In the genomic region with DNA sequence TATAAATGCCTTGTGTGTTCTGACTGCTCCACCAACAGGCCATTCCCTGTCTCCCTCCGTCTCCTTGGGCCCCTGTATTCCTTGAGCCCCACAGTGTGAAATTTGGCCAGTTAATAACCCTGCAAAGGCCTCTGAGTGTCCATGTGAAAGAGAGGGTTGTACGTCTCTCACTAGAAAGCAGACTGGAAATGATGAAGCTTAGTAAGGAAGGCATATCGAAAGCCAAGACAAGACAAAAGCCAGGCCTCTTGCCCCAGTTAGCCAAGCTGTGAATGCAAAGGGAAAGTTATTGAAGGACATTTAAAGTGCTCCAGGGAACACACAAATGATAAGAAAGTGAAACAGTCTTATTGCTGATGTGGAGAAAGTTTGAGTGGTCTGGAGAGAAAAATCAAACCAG, we compare ENCODE assay signal across 15 cellular contexts.
DNase-seq lines count a peak whose midpoint lies in the region; TF ChIP-seq lines count a peak whose summit lies in the region.
"Had no signal": no experiment of that assay in that cellular context is flagged by ENCODE, and none has a peak within 500 bp of the region (broad histone marks: within the 10 kb centered on the region; RNA-seq: fewer than 3 reads in every experiment).

No MANE protein-coding gene starts in this region.

- H3K9me3 Mint-ChIP-seq in endodermal cell = peaks cover 16% of the 10 kb centered on the region
- H3K9me3 Mint-ChIP-seq: CD4-positive, alpha-beta memory T cell had no signal

- no peak for TF ChIP-seq POLR2A in testis (IDR thresholded peaks at IDR 0.05)

- no peak for TF ChIP-seq CTCF in endodermal cell (conservative IDR thresholded peaks at IDR 0.05)
- TF ChIP-seq CTCF in testis (IDR thresholded peaks at IDR 0.05) = no peak

- WGBS in endodermal cell (ENCODE audit: insufficient coverage in 1 of 2, insufficient read length in 1 of 2), 2 experiments = 93 to 100% methylated on average over 3 of the region's 3 CpGs
- WGBS in testis, 2 donors = 56 to 72% methylated on average over 3 of the region's 3 CpGs

- H3K36me3 Mint-ChIP-seq in endodermal cell (ENCODE audit: low read depth) = peaks cover 7% of the 10 kb centered on the region
- H3K36me3 Mint-ChIP-seq: CD4-positive, alpha-beta memory T cell; IgD-negative memory B cell had no signal

- no peak overlapping the region for H3K4me3 ChIP-seq in endodermal cell (ENCODE audit: low read length)
- no peak overlapping the region for H3K4me3 ChIP-seq in testis
- H3K4me3 ChIP-seq: A549 had no signal

- H3K9me3 ChIP-seq in endodermal cell (ENCODE audit: control insufficient read depth, low read length) (peaks cover 15% of the 10 kb centered on the region), testis (no peaks in the 10 kb centered on the region)
- H3K9me3 ChIP-seq: A549, BE2C had no signal

- H3K27ac Mint-ChIP-seq in endodermal cell = peak overlapping the region; percentile 32
- H3K27ac Mint-ChIP-seq: CD4-positive, alpha-beta memory T cell; IgD-negative memory B cell had no signal

- H3K27ac ChIP-seq in endodermal cell (ENCODE audit: low read depth, low read length) (no peak overlapping the region), testis (no peak overlapping the region)
- H3K27ac ChIP-seq: A549, C4-2B had no signal

- H3K4me1 ChIP-seq in endodermal cell (ENCODE audit: control insufficient read depth, insufficient read depth, low read length) (no peaks in the 10 kb centered on the region), testis (no peaks in the 10 kb centered on the region)
- H3K4me1 ChIP-seq: A549, BE2C had no signal

- peak; percentile 7 for DNase-seq in amniotic epithelial cell (ENCODE audit: low read depth)
- DNase-seq in endodermal cell = no peak
- peak; percentile 7 for DNase-seq in midbrain (lab: John Stamatoyannopoulos, UW)
- peak; percentile 37 for DNase-seq in testis
- DNase-seq in HuH-7 (ENCODE audit: low spot score) = no peak
- DNase-seq in NCI-H1436 (lab: John Stamatoyannopoulos, UW) = no peak
- DNase-seq: BE2C; CD4-positive, alpha-beta memory T cell; DMS153; DMS79 treated with DMSO at 0.1 percent for 48 hours; EL; H7 had no signal

- H3K4me1 Mint-ChIP-seq in endodermal cell = peaks cover 18% of the 10 kb centered on the region

- peaks cover 2% of the 10 kb centered on the region for H3K27me3 Mint-ChIP-seq in endodermal cell (ENCODE audit: insufficient read depth)
- H3K27me3 Mint-ChIP-seq: CD4-positive, alpha-beta memory T cell; IgD-negative memory B cell had no signal

- H3K27me3 ChIP-seq in endodermal cell (ENCODE audit: control insufficient read depth, insufficient read depth, low read length, poor library complexity, severe bottlenecking) = no peaks in the 10 kb centered on the region
- H3K27me3 ChIP-seq in testis = no peaks in the 10 kb centered on the region
- H3K27me3 ChIP-seq: BE2C had no signal

- intact Hi-C loops in testis (cut with DNase I; ENCODE audit: low total_unique reads) = no loop called here

- H3K36me3 ChIP-seq in endodermal cell (ENCODE audit: control insufficient read depth, insufficient read depth, low read length) (no peaks in the 10 kb centered on the region), testis (ENCODE audit: low read depth, missing control alignments) (no peaks in the 10 kb centered on the region)
- H3K36me3 ChIP-seq: BE2C had no signal

- H3K4me3 Mint-ChIP-seq in endodermal cell = no peak overlapping the region
- H3K4me3 Mint-ChIP-seq: CD4-positive, alpha-beta memory T cell; IgD-negative memory B cell had no signal

- H3K9ac ChIP-seq in endodermal cell (ENCODE audit: extremely low read depth, low read length, poor library complexity, severe bottlenecking) = no peak overlapping the region

Comparison
In these comparisons a context has a peak if more than half of its experiments do, and no peak if none do; other contexts are left out.
1. DNase-seq: peak in amniotic epithelial cell (single experiment), midbrain (single experiment) and testis (single experiment); none in endodermal cell (single experiment), HuH-7 (single experiment) and NCI-H1436 (single experiment).